Comparison of ENCODE assay signal across 9 cellular contexts in the genomic region with DNA sequence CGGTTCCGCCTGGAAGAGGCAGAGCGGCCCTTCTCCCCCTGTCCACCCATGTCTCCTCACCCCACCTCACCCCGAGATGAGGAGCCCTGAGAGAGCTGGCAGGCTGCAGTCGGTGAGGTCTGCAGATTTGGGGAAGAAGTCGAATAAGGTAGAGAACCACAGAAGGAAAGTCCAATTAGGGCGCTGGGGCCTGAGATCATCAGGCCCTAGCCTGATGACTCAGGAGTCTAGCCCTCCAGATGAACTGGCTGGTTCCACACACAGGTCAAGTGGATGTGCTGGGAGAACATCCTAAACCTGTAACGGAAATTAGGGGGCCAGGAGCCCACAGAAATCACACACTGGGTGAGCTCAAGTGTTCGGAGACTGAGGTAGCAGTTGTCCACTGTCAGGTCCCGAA. TPM values are rescaled to one million over a fixed set of nuclear protein-coding genes. Genes with fewer than 3 reads are reported as not detected.
A peak's percentile ranks its signal among the peaks of the same experiment; 100 is the strongest.
DNase-seq lines count a peak whose midpoint lies in the region; ATAC-seq and TF ChIP-seq lines count a peak whose summit lies in the region.
"Had no signal": no experiment of that assay in that cellular context is flagged by ENCODE, and none has a peak within 500 bp of the region (broad histone marks: within the 10 kb centered on the region; RNA-seq: fewer than 3 reads in every experiment).

No MANE protein-coding gene starts in this region.

- H3K4me2 ChIP-seq in OCI-LY3 (ENCODE audit: low read length) (peak overlapping the region; percentile 78), osteoblast (ENCODE audit: insufficient read depth, low read length) (peak overlapping the region; percentile 96)

- H3K4me3 ChIP-seq in OCI-LY3 (ENCODE audit: low read length) (peak overlapping the region; percentile 93), osteoblast (ENCODE audit: insufficient read depth, low read length) (no peak overlapping the region)

- peaks cover 19% of the 10 kb centered on the region for H3K36me3 ChIP-seq in OCI-LY3 (replicated peaks; ENCODE audit: low read depth, low read length)
- H3K36me3 ChIP-seq in osteoblast (ENCODE audit: insufficient read depth, low read length) = peaks cover 19% of the 10 kb centered on the region

- no peak overlapping the region for H3K27ac ChIP-seq in OCI-LY3 (ENCODE audit: low read length)
- H3K27ac ChIP-seq in osteoblast (ENCODE audit: low read depth, low read length) = no peak overlapping the region

- TF ChIP-seq CTCF in Calu3 (IDR thresholded peaks at IDR 0.05; ENCODE audit: unreplicated experiment) (no peak), OCI-LY3 (IDR thresholded peaks at IDR 0.05; ENCODE audit: low read depth, low read length) (no peak), osteoblast (IDR thresholded peaks at IDR 0.05; ENCODE audit: extremely low read depth, low read depth, low read length) (no peak)

- DNase-seq in Calu3 (no peak), osteoblast (ENCODE audit: insufficient read length, low spot score, missing footprints) (no peak), posterior vena cava (ENCODE audit: low spot score) (no peak), midbrain (lab: John Stamatoyannopoulos, UW) (no peak)
- DNase-seq: head of caudate nucleus had no signal

- peaks cover 7% of the 10 kb centered on the region for H3K4me1 Mint-ChIP-seq in Calu3 (ENCODE audit: low read depth, unreplicated experiment)
- H3K4me1 Mint-ChIP-seq in dendritic cell treated with granulocyte-macrophage colony-stimulating factor and Interleukin-4, amounts not matched to agents 40 ng/mL and 50 ng/mL, for 4 days (ENCODE audit: low read depth) = peaks cover 60% of the 10 kb centered on the region

- H3K27me3 ChIP-seq in OCI-LY3 (ENCODE audit: low read depth, low read length) (no peaks in the 10 kb centered on the region), osteoblast (ENCODE audit: insufficient read depth, low read length) (no peaks in the 10 kb centered on the region)

- peak overlapping the region; percentile 37 for H3K4me3 Mint-ChIP-seq in Calu3 (ENCODE audit: low read depth, unreplicated experiment)
- no peak overlapping the region for H3K4me3 Mint-ChIP-seq in dendritic cell treated with granulocyte-macrophage colony-stimulating factor and Interleukin-4, amounts not matched to agents 40 ng/mL and 50 ng/mL, for 4 days

- peak overlapping the region; percentile 23 for H3K27ac Mint-ChIP-seq in Calu3 (ENCODE audit: unreplicated experiment)
- peak overlapping the region; percentile 88 for H3K27ac Mint-ChIP-seq in dendritic cell treated with granulocyte-macrophage colony-stimulating factor and Interleukin-4, amounts not matched to agents 40 ng/mL and 50 ng/mL, for 4 days

- CTCF ChIA-PET in Calu3 (lab: Charles Lee) = interaction anchor here (0.9 to 1.1 kb wide), 2 partner anchors 18 to 26 kb away, joined by 3 to 4 read pairs; no protein-coding TSS in a partner anchor

- peaks cover 17% of the 10 kb centered on the region for H3K36me3 Mint-ChIP-seq in Calu3 (ENCODE audit: insufficient read depth, unreplicated experiment)
- peaks cover 31% of the 10 kb centered on the region for H3K36me3 Mint-ChIP-seq in dendritic cell treated with granulocyte-macrophage colony-stimulating factor and Interleukin-4, amounts not matched to agents 40 ng/mL and 50 ng/mL, for 4 days (ENCODE audit: low read depth)

- no peak overlapping the region for H2AFZ ChIP-seq in OCI-LY3 (ENCODE audit: low read depth, low read length)
- H2AFZ ChIP-seq in osteoblast (ENCODE audit: low read length) = no peak overlapping the region

- intact Hi-C loops in Calu3 (cut with micrococcal nuclease; ENCODE audit: unreplicated experiment) = no loop called here
- intact Hi-C loops in dendritic cell treated with granulocyte-macrophage colony-stimulating factor and Interleukin-4, amounts not matched to agents 40 ng/mL and 50 ng/mL, for 4 days (cut with micrococcal nuclease) = no loop called here
- intact Hi-C loops in posterior vena cava (cut with DNase I) = no loop called here

- BruUV-seq in Calu3 (replicated peaks; lab: Mats Ljungman, UMichigan) = no TSS peak

- ATAC-seq in GM19452 (IDR thresholded peaks at IDR 0.05; ENCODE audit: unreplicated experiment) (no peak), HG03135 (IDR thresholded peaks at IDR 0.05; ENCODE audit: unreplicated experiment) (no peak)

- H4K20me1 ChIP-seq in OCI-LY3 (ENCODE audit: insufficient read depth, low read length) = no peaks in the 10 kb centered on the region
- peaks cover 8% of the 10 kb centered on the region for H4K20me1 ChIP-seq in osteoblast (ENCODE audit: insufficient read depth, low read length)

- no peaks in the 10 kb centered on the region for H3K9me3 ChIP-seq in OCI-LY3 (ENCODE audit: insufficient read depth, low read length)
- no peaks in the 10 kb centered on the region for H3K9me3 ChIP-seq in osteoblast (ENCODE audit: low read depth, low read length)

- H3K27me3 Mint-ChIP-seq in Calu3 (ENCODE audit: unreplicated experiment) = no peaks in the 10 kb centered on the region
- no peaks in the 10 kb centered on the region for H3K27me3 Mint-ChIP-seq in dendritic cell treated with granulocyte-macrophage colony-stimulating factor and Interleukin-4, amounts not matched to agents 40 ng/mL and 50 ng/mL, for 4 days

- no peak overlapping the region for H3K9ac ChIP-seq in OCI-LY3 (ENCODE audit: low read length)

- H3K4me1 ChIP-seq in OCI-LY3 (ENCODE audit: low read length) (peaks cover 13% of the 10 kb centered on the region), osteoblast (ENCODE audit: insufficient read depth, low read length) (peaks cover 30% of the 10 kb centered on the region)

- peaks cover 25% of the 10 kb centered on the region for H3K79me2 ChIP-seq in OCI-LY3 (ENCODE audit: low read length)
- peaks cover 21% of the 10 kb centered on the region for H3K79me2 ChIP-seq in osteoblast (ENCODE audit: insufficient read depth, low read length)

- no peaks in the 10 kb centered on the region for H3K9me3 Mint-ChIP-seq in Calu3 (ENCODE audit: low read depth, unreplicated experiment)
- H3K9me3 Mint-ChIP-seq in dendritic cell treated with granulocyte-macrophage colony-stimulating factor and Interleukin-4, amounts not matched to agents 40 ng/mL and 50 ng/mL, for 4 days = no peaks in the 10 kb centered on the region

RNA-seq across cellular contexts. Expression of gene METTL17, which starts 1.1 kb away (rescaled TPM):
- total RNA-seq in Calu3 (2022) = 73.2 and 76.7 TPM in 2 replicates
- total RNA-seq in osteoblast = 43.3 and 50.3 TPM in 2 replicates
- 10 to 100 TPM; 30.1 to 33.5 TPM for total RNA-seq in posterior vena cava

RNA-seq across cellular contexts. Expression of gene SLC39A2, which starts 10.4 kb away (rescaled TPM):
- total RNA-seq in Calu3 (2022) (not detected in 2 replicates), osteoblast (0.72 TPM in 1 of 2 replicates, not detected in the other), posterior vena cava (1 to 10 TPM in 1 of 2 donors, under 1 TPM in 1; 0.24 to 1.1 TPM)

RNA-seq across cellular contexts. Expression of gene RNASE2, which starts 33.4 kb away (rescaled TPM):
- total RNA-seq in Calu3 (2022) (not detected in 2 replicates), osteoblast (not detected in 2 replicates), posterior vena cava (1 to 10 TPM; 3.7 to 9.7 TPM)

RNA-seq across cellular contexts. Expression of gene NDRG2, which starts 36.1 kb away (rescaled TPM):
- 10.8 and 16.0 TPM in 2 replicates for total RNA-seq in Calu3 (2022)
- total RNA-seq in osteoblast = under 0.01 TPM in 1 of 2 replicates, not detected in the other
- 10 to 100 TPM; 78.0 to 80.7 TPM for total RNA-seq in posterior vena cava

RNA-seq across cellular contexts. Expression of gene TPPP2, which starts 41.3 kb away (rescaled TPM):
- total RNA-seq in Calu3 (2022) = not detected in 2 replicates
- total RNA-seq in osteoblast = not detected in 2 replicates
- total RNA-seq in posterior vena cava = not detected
